1 cellular context compared by ENCODE assay signal in genomic region chr1:111450185-111450584, GRCh38.
TF ChIP-seq lines count a peak whose summit lies in the region.

No MANE protein-coding gene starts in this region.

TF ChIP-seq in H1, 55 proteins besides CTCF, POLR2A, EP300 and RAD21:
- no peak for TF ChIP-seq KDM4A (IDR thresholded peaks at IDR 0.05; ENCODE audit: low read depth, low read length, severe bottlenecking)
- TF ChIP-seq MAFK (IDR thresholded peaks at IDR 0.05; ENCODE audit: low read depth, low read length): no peak
- TF ChIP-seq KDM5A (IDR thresholded peaks at IDR 0.05; ENCODE audit: low read length): no peak
- TF ChIP-seq TCF12 (IDR thresholded peaks at IDR 0.05; ENCODE audit: low read depth, low read length): no peak
- TF ChIP-seq CREB1 (IDR thresholded peaks at IDR 0.05): no peak
